29 cellular contexts compared by ENCODE assay signal in genomic region chr18:46366211-46366610, GRCh38.
"Had no signal": no experiment of that assay in that cellular context is flagged by ENCODE, and none has a peak within 500 bp of the region (broad histone marks: within the 10 kb centered on the region; RNA-seq: fewer than 3 reads in every experiment).

No MANE protein-coding gene starts in this region.

- ATAC-seq: activated CD8-positive, alpha-beta T cell treated with anti-CD3 and anti-CD28 coated beads for 36 hours; activated naive CD8-positive, alpha-beta T cell treated with anti-CD3 and anti-CD28 coated beads, Interleukin-2, amount 50 U/mL, for 24 hours; activated T-cell treated with anti-CD3 and anti-CD28 coated beads, Interleukin-2, amount 50 U/mL, for 4 hours; activated T-cell treated with anti-CD3 and anti-CD28 coated beads, Interleukin-2, amount 50 U/mL, for 72 hours had no signal

- H3K4me1 ChIP-seq: ascending aorta had no signal

- FAIRE-seq: bronchial epithelial cell, TTC549 had no signal

- H3K9me3 ChIP-seq: ascending aorta had no signal

- H3K4me3 ChIP-seq: ascending aorta, cardiac muscle cell had no signal

- H3K27ac ChIP-seq: ascending aorta, cardiac muscle cell, VCaP had no signal

- H3K36me3 ChIP-seq: ascending aorta, cardiac muscle cell had no signal

- DNase-seq: activated B cell treated with CpG ODN at 0.5 μM for 24 hours; activated CD4-positive, alpha-beta memory T cell treated with anti-CD3 and anti-CD28 coated beads for 36 hours; activated CD4-positive, alpha-beta T cell treated with anti-CD3 and anti-CD28 coated beads for 4 hours; activated CD4-positive, alpha-beta T cell treated with anti-CD3 and anti-CD28 coated beads, Interleukin-2, amount 10 ng/mL, durations not matched to agents 24 days and 14 days; activated CD4-positive, alpha-beta T cell treated with anti-CD3 and anti-CD28 coated beads, Interleukin-2, amount 50 U/mL, for 1 hour; activated CD4-positive, alpha-beta T cell treated with anti-CD3 and anti-CD28 coated beads, Interleukin-2, amount 50 U/mL, for 4 hours; activated CD4-positive, CD25-positive, alpha-beta regulatory T cell treated with anti-CD3 and anti-CD28 coated beads, Interleukin-2, amount 50 U/mL, for 72 hours; activated CD8-positive, alpha-beta memory T cell treated with anti-CD3 and anti-CD28 coated beads, Interleukin-2, amount 50 U/mL, for 4 hours; activated CD8-positive, alpha-beta T cell treated with anti-CD3 and anti-CD28 coated beads for 36 hours; activated effector memory CD4-positive, alpha-beta T cell treated with Interleukin-2 at 50 U/mL for 16 hours; activated gamma-delta T cell; activated naive CD4-positive, alpha-beta T cell treated with anti-CD3 and anti-CD28 coated beads, Interleukin-2, amount 10 ng/mL, durations not matched to agents 7 days and 5 days; activated naive CD4-positive, alpha-beta T cell treated with Interleukin-2 at 50 U/mL for 16 hours; activated naive CD8-positive, alpha-beta T cell treated with anti-CD3 and anti-CD28 coated beads, Interleukin-2, amount 10 ng/mL, durations not matched to agents 7 days and 5 days; activated naive CD8-positive, alpha-beta T cell treated with anti-CD3 and anti-CD28 coated beads, Interleukin-2, amount 50 U/mL, for 24 hours; activated T-cell treated with anti-CD3 and anti-CD28 coated beads for 4 hours; activated T-cell treated with anti-CD3 and anti-CD28 coated beads, Interleukin-2, amount 50 U/mL, for 1 hour; activated T-cell treated with anti-CD3 and anti-CD28 coated beads, Interleukin-2, amount 50 U/mL, for 4 hours; activated T-cell treated with anti-CD3 and anti-CD28 coated beads, Interleukin-2, amount 50 U/mL, for 72 hours; amygdala; anterior cingulate cortex; T-helper 1 cell; T-helper 2 cell; T-helper 9 cell had no signal

- H3K27me3 ChIP-seq: ascending aorta, cardiac muscle cell had no signal
